16 cellular contexts compared by ENCODE assay signal in genomic region chr18:75827781-75828274, GRCh38.
"Had no signal": no experiment of that assay in that cellular context is flagged by ENCODE, and none has a peak within 500 bp of the region (broad histone marks: within the 10 kb centered on the region; RNA-seq: fewer than 3 reads in every experiment).

No MANE protein-coding gene starts in this region.

- H3K4me3 ChIP-seq: colonic mucosa, pancreas, thyroid gland had no signal

- H3K4me1 ChIP-seq: colonic mucosa, pancreas had no signal

- H3K9me3 ChIP-seq: colonic mucosa, pancreas, thyroid gland had no signal

- H3K27me3 ChIP-seq: colonic mucosa, pancreas, thyroid gland had no signal

- DNase-seq: activated B cell treated with CpG ODN at 0.5 μM for 24 hours; activated CD4-positive, alpha-beta T cell treated with anti-CD3 and anti-CD28 coated beads, Interleukin-2, amount 10 ng/mL, durations not matched to agents 24 days and 14 days; activated CD8-positive, alpha-beta memory T cell treated with anti-CD3 and anti-CD28 coated beads, Interleukin-2, amount 50 U/mL, for 48 hours; activated gamma-delta T cell treated with Interleukin-2 at 50 U/mL for 16 hours; activated naive CD8-positive, alpha-beta T cell treated with anti-CD3 and anti-CD28 coated beads for 36 hours; activated T-cell treated with anti-CD3 and anti-CD28 coated beads, Interleukin-2, amount 50 U/mL, for 72 hours; amygdala; central memory CD4-positive, alpha-beta T cell; colonic mucosa; mammary epithelial cell; naive thymus-derived CD8-positive, alpha-beta T cell; pancreas; stimulated activated CD4-positive, alpha-beta T cell treated with anti-CD3 and anti-CD28 coated beads, Interleukin-2, amount 100 ng/mL, for 48 hours; stimulated activated naive B cell treated with anti-CD40 and anti-IgM and Interleukin-4, amounts not matched to agents 10 μg/mL and 1 μg/mL and 100 μg/mL, for 72 hours; T-helper 17 cell; thyroid gland had no signal

- H3K27ac ChIP-seq: colonic mucosa, pancreas, thyroid gland had no signal

- H3K36me3 ChIP-seq: colonic mucosa, pancreas, thyroid gland had no signal
